ENCODE assay signal across 38 cellular contexts in the genomic region with DNA sequence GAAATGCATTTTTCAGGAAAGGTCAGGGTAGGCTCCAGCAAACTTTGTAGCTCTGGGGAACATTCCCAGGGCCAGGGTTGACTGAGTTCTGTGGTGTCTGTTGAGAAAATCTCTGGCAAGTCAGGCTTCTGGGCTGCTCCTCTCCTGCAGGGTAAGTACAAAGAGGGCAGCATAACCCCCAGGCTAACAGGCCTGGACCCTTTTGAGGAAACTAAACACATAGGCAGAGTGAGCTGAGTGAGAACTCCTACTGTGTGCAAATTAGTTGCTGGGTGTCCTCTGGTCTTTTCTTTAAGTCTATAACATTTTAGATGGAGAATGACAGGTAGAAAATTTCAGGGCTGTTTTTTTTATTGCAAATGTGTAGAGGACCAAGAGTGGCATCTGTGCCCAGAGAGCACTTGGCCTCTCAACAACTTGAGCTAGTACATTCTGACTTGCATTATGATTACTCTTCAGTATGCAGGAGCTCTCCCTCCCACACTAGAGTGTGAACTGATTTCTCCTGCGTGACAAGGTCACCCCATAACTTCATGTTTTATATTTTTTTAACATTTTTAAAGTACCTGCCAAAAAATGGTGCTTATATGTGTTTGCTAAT. TPM values are rescaled to one million over a fixed set of nuclear protein-coding genes. Genes with fewer than 3 reads are reported as not detected.
"Had no signal": no experiment of that assay in that cellular context is flagged by ENCODE, and none has a peak within 500 bp of the region (broad histone marks: within the 10 kb centered on the region; RNA-seq: fewer than 3 reads in every experiment).

No MANE protein-coding gene starts in this region.

- H3K36me3 Mint-ChIP-seq: activated CD4-positive, alpha-beta memory T cell treated with anti-CD3 and anti-CD28 coated beads for 36 hours; activated CD8-positive, alpha-beta memory T cell treated with anti-CD3 and anti-CD28 coated beads, Interleukin-2, amount 10 ng/mL, durations not matched to agents 7 days and 5 days; activated naive CD4-positive, alpha-beta T cell treated with anti-CD3 and anti-CD28 coated beads, Interleukin-2, amount 10 ng/mL, durations not matched to agents 7 days and 5 days; activated naive CD8-positive, alpha-beta T cell treated with anti-CD3 and anti-CD28 coated beads, Interleukin-2, amount 10 ng/mL, durations not matched to agents 7 days and 5 days had no signal

- H3K4me1 ChIP-seq: esophagus squamous epithelium, gastroesophageal sphincter, heart right ventricle had no signal

- FAIRE-seq: astrocyte, colon, endometrium, endothelial cell of umbilical vein had no signal

- ATAC-seq: activated CD4-positive, alpha-beta T cell treated with anti-CD3 and anti-CD28 coated beads for 36 hours; activated CD8-positive, alpha-beta memory T cell treated with anti-CD3 and anti-CD28 coated beads, Interleukin-2, amount 10 ng/mL, durations not matched to agents 7 days and 5 days; activated CD8-positive, alpha-beta T cell treated with anti-CD3 and anti-CD28 coated beads, Interleukin-2, amount 10 ng/mL, durations not matched to agents 7 days and 5 days; activated naive CD4-positive, alpha-beta T cell treated with anti-CD3 and anti-CD28 coated beads, Interleukin-2, amount 50 U/mL, for 72 hours; effector memory CD8-positive, alpha-beta T cell; gastroesophageal sphincter; heart right ventricle; T-helper 17 cell had no signal

- H3K4me3 ChIP-seq: esophagus squamous epithelium, gastroesophageal sphincter, heart right ventricle had no signal

- H3K27me3 ChIP-seq: brain microvascular endothelial cell, esophagus squamous epithelium, gastroesophageal sphincter, heart right ventricle had no signal

- H3K27ac Mint-ChIP-seq: activated CD4-positive, alpha-beta memory T cell treated with anti-CD3 and anti-CD28 coated beads for 36 hours; activated CD4-positive, alpha-beta T cell treated with anti-CD3 and anti-CD28 coated beads for 36 hours; activated CD4-positive, alpha-beta T cell treated with anti-CD3 and anti-CD28 coated beads, Interleukin-2, amount 10 ng/mL, durations not matched to agents 24 days and 14 days; activated CD8-positive, alpha-beta memory T cell treated with anti-CD3 and anti-CD28 coated beads, Interleukin-2, amount 10 ng/mL, durations not matched to agents 7 days and 5 days; activated CD8-positive, alpha-beta T cell treated with anti-CD3 and anti-CD28 coated beads, Interleukin-2, amount 10 ng/mL, durations not matched to agents 7 days and 5 days; activated naive CD4-positive, alpha-beta T cell treated with anti-CD3 and anti-CD28 coated beads, Interleukin-2, amount 10 ng/mL, durations not matched to agents 7 days and 5 days; activated naive CD4-positive, alpha-beta T cell treated with anti-CD3 and anti-CD28 coated beads, Interleukin-2, amount 50 U/mL, for 72 hours; activated naive CD8-positive, alpha-beta T cell treated with anti-CD3 and anti-CD28 coated beads, Interleukin-2, amount 10 ng/mL, durations not matched to agents 7 days and 5 days; activated T-helper 1 cell treated with anti-CD3 and anti-CD28 coated beads, Interleukin-12 subunit alpha, Interleukin-12 subunit beta, Interleukin-2, Interleukin-4 antibody, amounts not matched to agents 30 ng/mL and 10 ng/mL and 1 ng/mL, durations not matched to agents 14 hours and 24 hours and 36 hours; activated T-helper 2 cell treated with anti-CD3 and anti-CD28 coated beads, Interferon-gamma antibody, Interleukin-2, Interleukin-4, amounts not matched to agents 10 μg/mL and 5 μg/mL and 100 μg/mL, durations not matched to agents 14 hours and 24 hours and 36 hours; effector memory CD8-positive, alpha-beta T cell; T-helper 17 cell; T-helper 2 cell treated with Interferon-gamma antibody and Interleukin-4, amounts not matched to agents 5 μg/mL and 100 μg/mL, for 36 hours had no signal

- H3K27ac ChIP-seq: brain microvascular endothelial cell, epithelial cell of prostate, esophagus squamous epithelium, gastroesophageal sphincter, heart right ventricle had no signal

- H3K4me1 Mint-ChIP-seq: activated CD4-positive, alpha-beta T cell treated with anti-CD3 and anti-CD28 coated beads for 36 hours; activated CD4-positive, alpha-beta T cell treated with anti-CD3 and anti-CD28 coated beads, Interleukin-2, amount 10 ng/mL, durations not matched to agents 24 days and 14 days; activated CD8-positive, alpha-beta memory T cell treated with anti-CD3 and anti-CD28 coated beads, Interleukin-2, amount 10 ng/mL, durations not matched to agents 7 days and 5 days; activated naive CD4-positive, alpha-beta T cell treated with anti-CD3 and anti-CD28 coated beads, Interleukin-2, amount 10 ng/mL, durations not matched to agents 7 days and 5 days; activated naive CD8-positive, alpha-beta T cell treated with anti-CD3 and anti-CD28 coated beads, Interleukin-2, amount 10 ng/mL, durations not matched to agents 7 days and 5 days; T-helper 17 cell had no signal

- H3K36me3 ChIP-seq: brain microvascular endothelial cell, esophagus squamous epithelium, gastroesophageal sphincter, heart right ventricle had no signal

- H3K4me3 Mint-ChIP-seq: activated CD4-positive, alpha-beta memory T cell treated with anti-CD3 and anti-CD28 coated beads for 36 hours; activated CD4-positive, alpha-beta T cell treated with anti-CD3 and anti-CD28 coated beads for 36 hours; activated CD4-positive, alpha-beta T cell treated with anti-CD3 and anti-CD28 coated beads, Interleukin-2, amount 10 ng/mL, durations not matched to agents 24 days and 14 days; activated CD8-positive, alpha-beta memory T cell treated with anti-CD3 and anti-CD28 coated beads, Interleukin-2, amount 10 ng/mL, durations not matched to agents 7 days and 5 days; activated CD8-positive, alpha-beta T cell treated with anti-CD3 and anti-CD28 coated beads, Interleukin-2, amount 10 ng/mL, durations not matched to agents 7 days and 5 days; activated naive CD4-positive, alpha-beta T cell treated with anti-CD3 and anti-CD28 coated beads, Interleukin-2, amount 10 ng/mL, durations not matched to agents 7 days and 5 days; activated naive CD8-positive, alpha-beta T cell treated with anti-CD3 and anti-CD28 coated beads, Interleukin-2, amount 10 ng/mL, durations not matched to agents 7 days and 5 days; activated T-helper 1 cell treated with anti-CD3 and anti-CD28 coated beads, Interleukin-12 subunit alpha, Interleukin-12 subunit beta, Interleukin-2, Interleukin-4 antibody, amounts not matched to agents 30 ng/mL and 10 ng/mL and 1 ng/mL, durations not matched to agents 14 hours and 24 hours and 36 hours; effector memory CD8-positive, alpha-beta T cell; T-helper 17 cell; T-helper 2 cell treated with Interferon-gamma antibody and Interleukin-4, amounts not matched to agents 5 μg/mL and 100 μg/mL, for 36 hours had no signal

- H3K27me3 Mint-ChIP-seq: activated CD4-positive, alpha-beta memory T cell treated with anti-CD3 and anti-CD28 coated beads for 36 hours; activated CD4-positive, alpha-beta T cell treated with anti-CD3 and anti-CD28 coated beads for 36 hours; activated CD4-positive, alpha-beta T cell treated with anti-CD3 and anti-CD28 coated beads, Interleukin-2, amount 10 ng/mL, durations not matched to agents 24 days and 14 days; activated CD8-positive, alpha-beta memory T cell treated with anti-CD3 and anti-CD28 coated beads, Interleukin-2, amount 10 ng/mL, durations not matched to agents 7 days and 5 days; activated naive CD4-positive, alpha-beta T cell treated with anti-CD3 and anti-CD28 coated beads, Interleukin-2, amount 10 ng/mL, durations not matched to agents 7 days and 5 days; activated naive CD8-positive, alpha-beta T cell treated with anti-CD3 and anti-CD28 coated beads, Interleukin-2, amount 10 ng/mL, durations not matched to agents 7 days and 5 days; effector memory CD8-positive, alpha-beta T cell; T-helper 17 cell had no signal

- DNase-seq: activated CD4-positive, alpha-beta memory T cell treated with anti-CD3 and anti-CD28 coated beads for 36 hours; activated CD4-positive, alpha-beta T cell treated with anti-CD3 and anti-CD28 coated beads for 36 hours; activated CD4-positive, alpha-beta T cell treated with anti-CD3 and anti-CD28 coated beads, Interleukin-2, amount 10 ng/mL, durations not matched to agents 24 days and 14 days; activated CD4-positive, CD25-positive, alpha-beta regulatory T cell; activated CD4-positive, CD25-positive, alpha-beta regulatory T cell treated with anti-CD3 and anti-CD28 coated beads, Interleukin-2, amount 50 U/mL, for 72 hours; activated CD8-positive, alpha-beta memory T cell treated with anti-CD3 and anti-CD28 coated beads, Interleukin-2, amount 10 ng/mL, durations not matched to agents 7 days and 5 days; activated CD8-positive, alpha-beta memory T cell treated with anti-CD3 and anti-CD28 coated beads, Interleukin-2, amount 50 U/mL, for 4 hours; activated CD8-positive, alpha-beta T cell treated with anti-CD3 and anti-CD28 coated beads, Interleukin-2, amount 10 ng/mL, durations not matched to agents 7 days and 5 days; activated gamma-delta T cell; activated naive CD4-positive, alpha-beta T cell; activated naive CD4-positive, alpha-beta T cell treated with anti-CD3 and anti-CD28 coated beads, Interleukin-2, amount 10 ng/mL, durations not matched to agents 7 days and 5 days; activated naive CD8-positive, alpha-beta T cell treated with anti-CD3 and anti-CD28 coated beads, Interleukin-2, amount 10 ng/mL, durations not matched to agents 7 days and 5 days; activated T-cell treated with anti-CD3 and anti-CD28 coated beads, Interleukin-2, amount 50 U/mL, for 1 hour; activated T-cell treated with anti-CD3 and anti-CD28 coated beads, Interleukin-2, amount 50 U/mL, for 48 hours; amniotic stem cell; anterior cingulate cortex; brain microvascular endothelial cell; caudate nucleus; cortex of kidney; dermis blood vessel endothelial cell; effector CD4-positive, alpha-beta T cell; effector memory CD8-positive, alpha-beta T cell; esophagus squamous epithelium; foreskin melanocyte; heart right ventricle; T-helper 1 cell; T-helper 17 cell had no signal

RNA-seq across cellular contexts. Expression of a gene that starts 49.9 kb away (rescaled TPM):
- total RNA-seq: activated CD4-positive, alpha-beta memory T cell treated with anti-CD3 and anti-CD28 coated beads for 36 hours; activated CD4-positive, alpha-beta T cell treated with anti-CD3 and anti-CD28 coated beads for 36 hours; activated CD4-positive, alpha-beta T cell treated with anti-CD3 and anti-CD28 coated beads, Interleukin-2, amount 10 ng/mL, durations not matched to agents 24 days and 14 days; activated CD8-positive, alpha-beta memory T cell treated with anti-CD3 and anti-CD28 coated beads for 36 hours; activated CD8-positive, alpha-beta memory T cell treated with anti-CD3 and anti-CD28 coated beads, Interleukin-2, amount 10 ng/mL, durations not matched to agents 7 days and 5 days; activated CD8-positive, alpha-beta T cell treated with anti-CD3 and anti-CD28 coated beads, Interleukin-2, amount 10 ng/mL, durations not matched to agents 7 days and 5 days; activated naive CD4-positive, alpha-beta T cell treated with anti-CD3 and anti-CD28 coated beads, Interleukin-2, amount 50 U/mL, for 72 hours; activated naive CD8-positive, alpha-beta T cell treated with anti-CD3 and anti-CD28 coated beads, Interleukin-2, amount 10 ng/mL, durations not matched to agents 7 days and 5 days; activated T-helper 1 cell treated with anti-CD3 and anti-CD28 coated beads, Interleukin-12 subunit alpha, Interleukin-12 subunit beta, Interleukin-2, Interleukin-4 antibody, amounts not matched to agents 30 ng/mL and 10 ng/mL and 1 ng/mL, durations not matched to agents 14 hours and 24 hours and 36 hours; activated T-helper 2 cell treated with anti-CD3 and anti-CD28 coated beads, Interferon-gamma antibody, Interleukin-2, Interleukin-4, amounts not matched to agents 10 μg/mL and 5 μg/mL and 100 μg/mL, durations not matched to agents 14 hours and 24 hours and 36 hours; heart right ventricle had no signal
